In the genomic region with DNA sequence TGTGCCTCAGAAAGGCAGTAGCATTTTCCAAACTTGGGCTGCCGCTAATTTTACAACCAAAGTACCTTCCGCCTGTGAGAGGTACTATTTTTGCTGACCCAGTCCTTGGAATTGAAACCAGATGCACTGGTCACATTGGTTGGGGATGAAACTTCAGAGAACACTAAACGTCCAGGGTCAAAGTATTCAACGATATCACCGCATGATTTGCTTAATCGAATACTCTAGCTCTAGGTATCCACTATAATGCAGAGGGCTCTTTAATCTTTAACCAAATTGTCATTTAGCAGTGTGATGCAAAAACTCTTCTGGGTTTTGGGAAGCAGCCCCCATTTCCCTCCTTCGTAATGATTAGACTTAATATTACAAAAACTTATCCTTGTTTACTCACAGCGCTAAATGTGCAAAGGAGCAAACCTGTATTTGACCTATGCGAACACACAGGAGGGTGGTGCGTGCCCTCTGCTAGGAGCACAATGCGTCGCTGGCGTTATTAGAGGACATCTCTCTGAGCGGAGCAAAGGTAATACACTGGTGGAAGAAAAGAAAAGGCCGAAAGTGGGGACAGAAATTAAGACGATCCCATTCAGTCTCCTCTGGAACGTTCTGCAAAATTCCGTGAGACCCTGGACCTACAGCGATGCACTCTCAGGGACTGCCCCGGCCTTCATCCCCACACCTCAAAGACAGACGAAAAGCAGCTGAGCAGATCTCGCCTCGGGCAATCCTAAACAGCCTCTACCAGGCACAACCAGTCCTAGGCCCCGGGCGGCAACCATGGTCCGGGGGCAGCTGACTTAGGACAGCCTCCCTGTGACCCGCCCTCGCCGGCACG, we compare ENCODE assay signal across 8 cellular contexts. TPM values are rescaled to one million over a fixed set of nuclear protein-coding genes. Genes with fewer than 3 reads are reported as not detected.
A peak's percentile ranks its signal among the peaks of the same experiment; 100 is the strongest.
DNase-seq lines count a peak whose midpoint lies in the region; ATAC-seq and TF ChIP-seq lines count a peak whose summit lies in the region.

No MANE protein-coding gene starts in this region.

- peak; percentile 41 for DNase-seq in DMS 273 (lab: John Stamatoyannopoulos, UW; ENCODE audit: unreplicated experiment)
- DNase-seq in DMS 273 treated with DMSO at 0.1 percent for 48 hours (lab: John Stamatoyannopoulos, UW): no peak
- no peak for DNase-seq in activated CD8-positive, alpha-beta T cell treated with anti-CD3 and anti-CD28 coated beads, Interleukin-2, amount 10 ng/mL, durations not matched to agents 7 days and 5 days
- no peak for DNase-seq in stomach
- DNase-seq in A172 (ENCODE audit: low spot score): no peak
- no peak for DNase-seq in NCI-H1436 (lab: John Stamatoyannopoulos, UW)

- no peak for TF ChIP-seq CTCF in stomach (IDR thresholded peaks at IDR 0.05)

- peaks cover 5% of the 10 kb centered on the region for H3K9me3 Mint-ChIP-seq in activated CD8-positive, alpha-beta T cell treated with anti-CD3 and anti-CD28 coated beads, Interleukin-2, amount 10 ng/mL, durations not matched to agents 7 days and 5 days (ENCODE audit: insufficient read depth)

- peak overlapping the region; percentile 48 for H3K9ac ChIP-seq in iPS-18a (ENCODE audit: low read length)

- H3K9me3 ChIP-seq in iPS-18a (ENCODE audit: control insufficient read depth, low read depth, low read length) (no peaks in the 10 kb centered on the region), stomach (peaks cover 0 to 7% (median 0%) of the 10 kb centered on the region in 4 donors)

- peaks cover 25% of the 10 kb centered on the region for H3K4me1 ChIP-seq in iPS-18a (ENCODE audit: control insufficient read depth, low read depth, low read length)
- peaks cover 34 to 45% (median 42%) of the 10 kb centered on the region in 4 donors for H3K4me1 ChIP-seq in stomach

- no peak overlapping the region for H3K27ac Mint-ChIP-seq in activated CD8-positive, alpha-beta T cell treated with anti-CD3 and anti-CD28 coated beads, Interleukin-2, amount 10 ng/mL, durations not matched to agents 7 days and 5 days

- H3K4me3 ChIP-seq in iPS-18a (ENCODE audit: low read length) (peak overlapping the region; percentile 52), stomach (peak overlapping the region; percentile 60 to 91 (median 81))

- TF ChIP-seq EP300 in stomach (IDR thresholded peaks at IDR 0.05): no peak

- ATAC-seq in activated CD8-positive, alpha-beta T cell treated with anti-CD3 and anti-CD28 coated beads, Interleukin-2, amount 10 ng/mL, durations not matched to agents 7 days and 5 days: no peak
- ATAC-seq in GM19023 (IDR thresholded peaks at IDR 0.05; ENCODE audit: unreplicated experiment): no peak

- peaks cover 9% of the 10 kb centered on the region for H3K27me3 ChIP-seq in iPS-18a (ENCODE audit: control insufficient read depth, insufficient read depth, low read length)
- no peaks in the 10 kb centered on the region for H3K27me3 ChIP-seq in stomach

- H3K27me3 Mint-ChIP-seq in activated CD8-positive, alpha-beta T cell treated with anti-CD3 and anti-CD28 coated beads, Interleukin-2, amount 10 ng/mL, durations not matched to agents 7 days and 5 days (ENCODE audit: low read depth): peaks cover 5% of the 10 kb centered on the region

- TF ChIP-seq POLR2A in stomach (IDR thresholded peaks at IDR 0.05): no peak

- POLR2A ChIA-PET in activated CD8-positive, alpha-beta T cell treated with anti-CD3 and anti-CD28 coated beads, Interleukin-2, amount 10 ng/mL, durations not matched to agents 7 days and 5 days (lab: Charles Lee): interaction anchor here (0.5 kb wide), 1 partner anchor 176 kb away, joined by 5 read pairs; no protein-coding TSS in a partner anchor

- CTCF ChIA-PET in activated CD8-positive, alpha-beta T cell treated with anti-CD3 and anti-CD28 coated beads, Interleukin-2, amount 10 ng/mL, durations not matched to agents 7 days and 5 days (lab: Charles Lee): interaction anchor here (1.2 kb wide), 1 partner anchor 167 kb away, joined by 3 read pairs; no protein-coding TSS in a partner anchor

- H3K4me1 Mint-ChIP-seq in activated CD8-positive, alpha-beta T cell treated with anti-CD3 and anti-CD28 coated beads, Interleukin-2, amount 10 ng/mL, durations not matched to agents 7 days and 5 days (ENCODE audit: low read depth): peaks cover 6% of the 10 kb centered on the region

- H3K36me3 ChIP-seq in iPS-18a (ENCODE audit: control insufficient read depth, low read depth, low read length) (no peaks in the 10 kb centered on the region), stomach (no peaks in the 10 kb centered on the region)

- intact Hi-C loops in stomach (cut with DNase I; ENCODE audit: low total_unique reads): loop anchor here (10.0 kb wide), 1 partner anchor 143 kb away; no protein-coding TSS in a partner anchor

- H3K27ac ChIP-seq in iPS-18a (ENCODE audit: low read length) (no peak overlapping the region), stomach (peak overlapping the region; percentile 88 to 95 (median 94))

- H3K36me3 Mint-ChIP-seq in activated CD8-positive, alpha-beta T cell treated with anti-CD3 and anti-CD28 coated beads, Interleukin-2, amount 10 ng/mL, durations not matched to agents 7 days and 5 days (ENCODE audit: low read depth): no peaks in the 10 kb centered on the region

- WGBS in stomach, 5 donors: 18 to 35% (median 28%) methylated on average over 25 to 30 of the region's 30 CpGs

- H3K4me3 Mint-ChIP-seq in activated CD8-positive, alpha-beta T cell treated with anti-CD3 and anti-CD28 coated beads, Interleukin-2, amount 10 ng/mL, durations not matched to agents 7 days and 5 days: peak overlapping the region; percentile 74

RNA-seq across cellular contexts. Expression of gene EEPD1, which starts 0.9 kb away (rescaled TPM):
- 1 to 10 TPM; 2.6 TPM for total RNA-seq in activated CD8-positive, alpha-beta T cell treated with anti-CD3 and anti-CD28 coated beads, Interleukin-2, amount 10 ng/mL, durations not matched to agents 7 days and 5 days
- 100 to 1,000 TPM in 1 of 5 donors, 10 to 100 TPM in 4; 14.0 to 134 (median 21.4) TPM for total RNA-seq in stomach
- polyA plus RNA-seq in stomach: 10 to 100 TPM; 14.8 to 23.5 (median 17.4) TPM
- total RNA-seq in A172 (2014; rRNA removed; shearing (Covaris generic)): 26.3 and 29.2 TPM in 2 replicates
